1 cellular context compared by ENCODE assay signal in the genomic region with DNA sequence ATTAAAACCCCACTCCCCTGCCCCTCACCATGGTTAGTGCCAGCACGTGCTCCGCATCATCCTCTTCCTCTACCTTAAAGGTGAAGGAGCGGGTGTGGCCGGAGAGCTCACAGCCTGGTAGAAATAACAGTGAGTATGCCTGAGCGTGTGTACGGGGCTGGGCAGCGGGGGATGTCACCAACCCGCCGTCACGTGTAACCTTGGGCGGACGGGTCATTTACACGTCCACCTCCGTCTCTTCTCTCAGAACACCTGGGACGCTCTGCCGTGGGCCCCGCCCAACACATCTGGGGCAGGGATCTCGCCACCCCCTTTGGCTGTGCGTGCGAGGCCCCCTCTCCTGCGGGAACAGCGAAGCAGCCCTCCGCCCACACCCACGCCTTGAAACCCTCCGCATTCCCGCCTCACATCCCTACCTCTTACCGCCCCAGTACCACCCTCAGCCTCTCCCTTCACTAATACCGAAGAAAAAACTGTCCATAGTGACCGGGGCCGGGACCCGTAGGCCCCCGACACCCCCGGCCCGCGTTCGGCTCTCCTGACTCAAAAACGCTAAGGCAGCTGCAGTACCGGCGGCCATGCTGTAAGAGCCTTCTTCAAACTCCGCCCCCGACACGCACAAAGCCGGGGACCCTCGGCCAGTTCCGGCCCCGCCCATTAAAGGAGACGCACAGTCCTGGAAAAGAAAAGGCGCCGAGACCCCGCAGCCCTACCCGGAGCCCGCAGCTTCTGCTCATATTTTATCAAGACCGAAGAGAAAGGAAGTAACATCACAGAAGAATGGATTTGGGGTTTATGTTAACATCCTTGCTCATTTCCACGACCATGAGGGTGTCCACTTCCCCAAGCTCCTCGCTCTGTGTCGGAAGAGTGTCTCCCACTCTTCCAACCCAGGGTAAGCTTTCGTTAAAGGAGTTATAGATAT.
A peak's percentile ranks its signal among the peaks of the same experiment; 100 is the strongest.
TF ChIP-seq lines count a peak whose summit lies in the region.

NPM3 (minus strand) TSS at position 636 of the 925 bp plus-strand sequence; CDS start at position 580, 56 bp downstream.

TF ChIP-seq in HepG2, 621 proteins besides CTCF, POLR2A, EP300 and RAD21 (continued from another document and continues in another):
- TF ChIP-seq, protein P1, sequence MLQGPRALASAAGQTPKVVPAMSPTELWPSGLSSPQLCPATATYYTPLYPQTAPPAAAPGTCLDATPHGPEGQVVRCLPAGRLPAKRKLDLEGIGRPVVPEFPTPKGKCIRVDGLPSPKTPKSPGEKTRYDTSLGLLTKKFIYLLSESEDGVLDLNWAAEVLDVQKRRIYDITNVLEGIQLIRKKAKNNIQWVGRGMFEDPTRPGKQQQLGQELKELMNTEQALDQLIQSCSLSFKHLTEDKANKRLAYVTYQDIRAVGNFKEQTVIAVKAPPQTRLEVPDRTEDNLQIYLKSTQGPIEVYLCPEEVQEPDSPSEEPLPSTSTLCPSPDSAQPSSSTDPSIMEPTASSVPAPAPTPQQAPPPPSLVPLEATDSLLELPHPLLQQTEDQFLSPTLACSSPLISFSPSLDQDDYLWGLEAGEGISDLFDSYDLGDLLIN (CRISPR knock-in tag; IDR thresholded peaks at IDR 0.05; ENCODE audit: borderline replicate concordance), result no peak
- TF ChIP-seq, protein P2, sequence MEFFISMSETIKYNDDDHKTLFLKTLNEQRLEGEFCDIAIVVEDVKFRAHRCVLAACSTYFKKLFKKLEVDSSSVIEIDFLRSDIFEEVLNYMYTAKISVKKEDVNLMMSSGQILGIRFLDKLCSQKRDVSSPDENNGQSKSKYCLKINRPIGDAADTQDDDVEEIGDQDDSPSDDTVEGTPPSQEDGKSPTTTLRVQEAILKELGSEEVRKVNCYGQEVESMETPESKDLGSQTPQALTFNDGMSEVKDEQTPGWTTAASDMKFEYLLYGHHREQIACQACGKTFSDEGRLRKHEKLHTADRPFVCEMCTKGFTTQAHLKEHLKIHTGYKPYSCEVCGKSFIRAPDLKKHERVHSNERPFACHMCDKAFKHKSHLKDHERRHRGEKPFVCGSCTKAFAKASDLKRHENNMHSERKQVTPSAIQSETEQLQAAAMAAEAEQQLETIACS (CRISPR knock-in tag; IDR thresholded peaks at IDR 0.05), result no peak
- TF ChIP-seq HNRNPUL1 (IDR thresholded peaks at IDR 0.05; ENCODE audit: low read depth, low read length), result no peak
- TF ChIP-seq SMAD3 (CRISPR knock-in tag; IDR thresholded peaks at IDR 0.05), result 0 out of 2 replicates have a peak, but pooled peaks have one; percentile 56
- 0 out of 2 replicates have a peak, but pooled peaks have one; percentile 71 for TF ChIP-seq PAX8 (CRISPR knock-in tag; IDR thresholded peaks at IDR 0.05; ENCODE audit: borderline replicate concordance)
- TF ChIP-seq EEA1 (CRISPR knock-in tag; IDR thresholded peaks at IDR 0.05; ENCODE audit: borderline replicate concordance), result no peak
- TF ChIP-seq RXRB (CRISPR knock-in tag; IDR thresholded peaks at IDR 0.05; ENCODE audit: borderline replicate concordance), result no peak; the same call in 1 of the 2 replicates
- TF ChIP-seq TAF1 (CRISPR knock-in tag; IDR thresholded peaks at IDR 0.05), result peak; percentile 64; the same call in 1 of the 2 replicates
- TF ChIP-seq ZNF17 (CRISPR knock-in tag; IDR thresholded peaks at IDR 0.05), result no peak
- TF ChIP-seq, protein P3, sequence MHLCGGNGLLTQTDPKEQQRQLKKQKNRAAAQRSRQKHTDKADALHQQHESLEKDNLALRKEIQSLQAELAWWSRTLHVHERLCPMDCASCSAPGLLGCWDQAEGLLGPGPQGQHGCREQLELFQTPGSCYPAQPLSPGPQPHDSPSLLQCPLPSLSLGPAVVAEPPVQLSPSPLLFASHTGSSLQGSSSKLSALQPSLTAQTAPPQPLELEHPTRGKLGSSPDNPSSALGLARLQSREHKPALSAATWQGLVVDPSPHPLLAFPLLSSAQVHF (CRISPR knock-in tag; IDR thresholded peaks at IDR 0.05), result no peak
- TF ChIP-seq DBP (CRISPR knock-in tag; IDR thresholded peaks at IDR 0.05; ENCODE audit: not compliant biosample characterization), result no peak
- TF ChIP-seq NR2C2 (CRISPR knock-in tag; IDR thresholded peaks at IDR 0.05; ENCODE audit: borderline replicate concordance), result peak; percentile 17; the same call in 1 of the 2 replicates
- TF ChIP-seq, protein P4, sequence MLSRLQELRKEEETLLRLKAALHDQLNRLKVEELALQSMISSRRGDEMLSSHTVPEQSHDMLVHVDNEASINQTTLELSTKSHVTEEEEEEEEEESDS (CRISPR knock-in tag; IDR thresholded peaks at IDR 0.05; ENCODE audit: borderline replicate concordance), result no peak
- TF ChIP-seq ZFX (CRISPR knock-in tag; IDR thresholded peaks at IDR 0.05; ENCODE audit: low read depth), result peak; percentile 41; the same call in 1 of the 2 replicates
- TF ChIP-seq POGZ (CRISPR knock-in tag; IDR thresholded peaks at IDR 0.05), result peak; percentile 42; the same call in 1 of the 2 replicates
- TF ChIP-seq, protein P5, sequence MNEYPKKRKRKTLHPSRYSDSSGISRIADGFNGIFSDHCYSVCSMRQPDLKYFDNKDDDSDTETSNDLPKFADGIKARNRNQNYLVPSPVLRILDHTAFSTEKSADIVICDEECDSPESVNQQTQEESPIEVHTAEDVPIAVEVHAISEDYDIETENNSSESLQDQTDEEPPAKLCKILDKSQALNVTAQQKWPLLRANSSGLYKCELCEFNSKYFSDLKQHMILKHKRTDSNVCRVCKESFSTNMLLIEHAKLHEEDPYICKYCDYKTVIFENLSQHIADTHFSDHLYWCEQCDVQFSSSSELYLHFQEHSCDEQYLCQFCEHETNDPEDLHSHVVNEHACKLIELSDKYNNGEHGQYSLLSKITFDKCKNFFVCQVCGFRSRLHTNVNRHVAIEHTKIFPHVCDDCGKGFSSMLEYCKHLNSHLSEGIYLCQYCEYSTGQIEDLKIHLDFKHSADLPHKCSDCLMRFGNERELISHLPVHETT (CRISPR knock-in tag; conservative IDR thresholded peaks at IDR 0.05), result no peak
- TF ChIP-seq, protein P6, sequence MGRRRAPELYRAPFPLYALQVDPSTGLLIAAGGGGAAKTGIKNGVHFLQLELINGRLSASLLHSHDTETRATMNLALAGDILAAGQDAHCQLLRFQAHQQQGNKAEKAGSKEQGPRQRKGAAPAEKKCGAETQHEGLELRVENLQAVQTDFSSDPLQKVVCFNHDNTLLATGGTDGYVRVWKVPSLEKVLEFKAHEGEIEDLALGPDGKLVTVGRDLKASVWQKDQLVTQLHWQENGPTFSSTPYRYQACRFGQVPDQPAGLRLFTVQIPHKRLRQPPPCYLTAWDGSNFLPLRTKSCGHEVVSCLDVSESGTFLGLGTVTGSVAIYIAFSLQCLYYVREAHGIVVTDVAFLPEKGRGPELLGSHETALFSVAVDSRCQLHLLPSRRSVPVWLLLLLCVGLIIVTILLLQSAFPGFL (CRISPR knock-in tag; IDR thresholded peaks at IDR 0.05), result no peak
- peak; percentile 88 for TF ChIP-seq SAP130 (CRISPR knock-in tag; IDR thresholded peaks at IDR 0.05; ENCODE audit: low read depth)
- TF ChIP-seq, protein P7, sequence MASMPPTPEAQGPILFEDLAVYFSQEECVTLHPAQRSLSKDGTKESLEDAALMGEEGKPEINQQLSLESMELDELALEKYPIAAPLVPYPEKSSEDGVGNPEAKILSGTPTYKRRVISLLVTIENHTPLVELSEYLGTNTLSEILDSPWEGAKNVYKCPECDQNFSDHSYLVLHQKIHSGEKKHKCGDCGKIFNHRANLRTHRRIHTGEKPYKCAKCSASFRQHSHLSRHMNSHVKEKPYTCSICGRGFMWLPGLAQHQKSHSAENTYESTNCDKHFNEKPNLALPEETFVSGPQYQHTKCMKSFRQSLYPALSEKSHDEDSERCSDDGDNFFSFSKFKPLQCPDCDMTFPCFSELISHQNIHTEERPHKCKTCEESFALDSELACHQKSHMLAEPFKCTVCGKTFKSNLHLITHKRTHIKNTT (CRISPR knock-in tag; IDR thresholded peaks at IDR 0.05), result no peak
- no peak for TF ChIP-seq SPEN (CRISPR knock-in tag; IDR thresholded peaks at IDR 0.05; ENCODE audit: low read depth)
- TF ChIP-seq ZNF468 (CRISPR knock-in tag; IDR thresholded peaks at IDR 0.05), result no peak
- no peak for TF ChIP-seq TGIF2 (CRISPR knock-in tag; IDR thresholded peaks at IDR 0.05)
- TF ChIP-seq MBD4 (IDR thresholded peaks at IDR 0.05; ENCODE audit: borderline replicate concordance, low read length), result no peak
- TF ChIP-seq GTF2F1 (IDR thresholded peaks at IDR 0.05; ENCODE audit: low read length), result no peak
- TF ChIP-seq NFKBIZ (CRISPR knock-in tag; IDR thresholded peaks at IDR 0.05), result no peak
- TF ChIP-seq SIX1 (CRISPR knock-in tag; IDR thresholded peaks at IDR 0.05; ENCODE audit: borderline replicate concordance), result no peak
- TF ChIP-seq CHD2 (IDR thresholded peaks at IDR 0.05; ENCODE audit: low read depth, low read length), result no peak
- TF ChIP-seq ATF1 (CRISPR knock-in tag; IDR thresholded peaks at IDR 0.05), result peak; percentile 92
- TF ChIP-seq SIN3B (IDR thresholded peaks at IDR 0.05; ENCODE audit: low read length), result peak; percentile 93
- 0 out of 2 replicates have a peak, but pooled peaks have one; percentile 39 for TF ChIP-seq ZNF737 (CRISPR knock-in tag; IDR thresholded peaks at IDR 0.05; ENCODE audit: borderline replicate concordance)
- no peak for TF ChIP-seq MIER2 (CRISPR knock-in tag; IDR thresholded peaks at IDR 0.05)
- no peak for TF ChIP-seq GPN1 (CRISPR knock-in tag; IDR thresholded peaks at IDR 0.05; ENCODE audit: borderline replicate concordance)
- TF ChIP-seq, protein P8, sequence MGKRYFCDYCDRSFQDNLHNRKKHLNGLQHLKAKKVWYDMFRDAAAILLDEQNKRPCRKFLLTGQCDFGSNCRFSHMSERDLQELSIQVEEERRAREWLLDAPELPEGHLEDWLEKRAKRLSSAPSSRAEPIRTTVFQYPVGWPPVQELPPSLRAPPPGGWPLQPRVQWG (CRISPR knock-in tag; IDR thresholded peaks at IDR 0.05; ENCODE audit: borderline replicate concordance, low read depth), result no peak
- peak; percentile 61; the same call in 1 of the 2 replicates for TF ChIP-seq ZMAT3 (CRISPR knock-in tag; conservative IDR thresholded peaks at IDR 0.05)
- no peak for TF ChIP-seq CEBPG (CRISPR knock-in tag; IDR thresholded peaks at IDR 0.05)
- TF ChIP-seq MTF2 (CRISPR knock-in tag; IDR thresholded peaks at IDR 0.05; ENCODE audit: borderline replicate concordance), result no peak
- TF ChIP-seq GZF1 (CRISPR knock-in tag; IDR thresholded peaks at IDR 0.05), result no peak
- no peak; the same call in 1 of the 2 replicates for TF ChIP-seq IKZF5 (CRISPR knock-in tag; IDR thresholded peaks at IDR 0.05)
- TF ChIP-seq, protein P9, sequence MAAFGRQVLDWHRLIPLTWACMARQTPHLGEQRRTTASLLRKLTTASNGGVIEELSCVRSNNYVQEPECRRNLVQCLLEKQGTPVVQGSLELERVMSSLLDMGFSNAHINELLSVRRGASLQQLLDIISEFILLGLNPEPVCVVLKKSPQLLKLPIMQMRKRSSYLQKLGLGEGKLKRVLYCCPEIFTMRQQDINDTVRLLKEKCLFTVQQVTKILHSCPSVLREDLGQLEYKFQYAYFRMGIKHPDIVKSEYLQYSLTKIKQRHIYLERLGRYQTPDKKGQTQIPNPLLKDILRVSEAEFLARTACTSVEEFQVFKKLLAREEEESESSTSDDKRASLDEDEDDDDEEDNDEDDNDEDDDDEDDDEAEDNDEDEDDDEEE (CRISPR knock-in tag; IDR thresholded peaks at IDR 0.05), result no peak
- TF ChIP-seq ZNF263 (CRISPR knock-in tag; IDR thresholded peaks at IDR 0.05), result 0 out of 2 replicates have a peak, but pooled peaks have one; percentile 12
- no peak for TF ChIP-seq MAZ (IDR thresholded peaks at IDR 0.05; ENCODE audit: borderline replicate concordance, low read depth, low read length)
- TF ChIP-seq MAZ (CRISPR knock-in tag; IDR thresholded peaks at IDR 0.05; ENCODE audit: low read depth), result peak; percentile 55; the same call in 1 of the 2 replicates
- TF ChIP-seq ZNF878 (CRISPR knock-in tag; IDR thresholded peaks at IDR 0.05), result no peak
- 0 out of 2 replicates have a peak, but pooled peaks have one; percentile 79 for TF ChIP-seq ZNF333 (CRISPR knock-in tag; IDR thresholded peaks at IDR 0.05; ENCODE audit: borderline replicate concordance)
- peak; percentile 82 for TF ChIP-seq POLR2G (IDR thresholded peaks at IDR 0.05; ENCODE audit: low read depth, low read length)
- TF ChIP-seq ZNF530 (CRISPR knock-in tag; IDR thresholded peaks at IDR 0.05; ENCODE audit: low read depth), result no peak
- no peak for TF ChIP-seq ZNF136 (CRISPR knock-in tag; IDR thresholded peaks at IDR 0.05; ENCODE audit: low read depth)
- TF ChIP-seq TFE3 (CRISPR knock-in tag; IDR thresholded peaks at IDR 0.05), result no peak
- TF ChIP-seq ZNF720 (CRISPR knock-in tag; IDR thresholded peaks at IDR 0.05), result no peak
- TF ChIP-seq, protein P10, sequence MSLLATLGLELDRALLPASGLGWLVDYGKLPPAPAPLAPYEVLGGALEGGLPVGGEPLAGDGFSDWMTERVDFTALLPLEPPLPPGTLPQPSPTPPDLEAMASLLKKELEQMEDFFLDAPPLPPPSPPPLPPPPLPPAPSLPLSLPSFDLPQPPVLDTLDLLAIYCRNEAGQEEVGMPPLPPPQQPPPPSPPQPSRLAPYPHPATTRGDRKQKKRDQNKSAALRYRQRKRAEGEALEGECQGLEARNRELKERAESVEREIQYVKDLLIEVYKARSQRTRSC (CRISPR knock-in tag; IDR thresholded peaks at IDR 0.05; ENCODE audit: low read depth), result no peak
